Comparison of ENCODE assay signal across 19 cellular contexts in the genomic region with DNA sequence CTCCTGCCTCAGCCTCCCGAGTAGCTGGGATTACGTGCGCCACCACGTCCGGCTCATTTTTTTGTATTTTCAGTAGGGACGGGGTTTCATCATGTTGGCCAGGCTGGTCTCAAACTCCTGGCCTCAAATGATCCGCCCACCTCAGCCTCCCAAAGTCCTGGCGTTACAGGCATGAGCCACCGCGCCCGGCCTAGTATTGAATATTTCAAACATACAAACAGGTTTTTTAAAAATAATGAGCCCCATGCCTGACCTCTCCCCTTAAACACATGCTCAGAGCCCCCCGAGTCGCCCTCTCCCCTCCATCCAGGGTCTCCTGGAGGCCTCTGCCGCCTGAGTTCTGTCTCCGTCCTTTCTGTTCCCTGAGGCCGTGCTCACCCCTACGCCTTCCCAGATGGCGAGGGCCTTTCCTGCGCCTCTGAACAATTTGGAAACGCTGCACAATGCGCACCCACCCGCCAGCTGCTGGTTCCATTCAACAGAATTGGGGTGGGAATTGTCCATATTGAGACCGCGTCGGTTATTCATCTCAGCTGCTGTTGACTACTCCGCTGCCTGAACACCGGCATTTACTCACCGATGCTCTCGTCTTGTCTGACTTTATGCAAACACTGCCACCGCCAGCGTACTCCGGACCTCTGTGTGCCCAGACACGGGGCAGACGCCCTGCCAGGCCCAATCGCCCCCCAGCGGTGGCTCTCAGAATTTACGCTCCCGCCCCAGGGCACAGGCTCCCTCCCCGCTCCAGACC. TPM values are rescaled to one million over a fixed set of nuclear protein-coding genes. Genes with fewer than 3 reads are reported as not detected.
A peak's percentile ranks its signal among the peaks of the same experiment; 100 is the strongest.
DNase-seq lines count a peak whose midpoint lies in the region; ATAC-seq and TF ChIP-seq lines count a peak whose summit lies in the region.
"Had no signal": no experiment of that assay in that cellular context is flagged by ENCODE, and none has a peak within 500 bp of the region (broad histone marks: within the 10 kb centered on the region; RNA-seq: fewer than 3 reads in every experiment).

No MANE protein-coding gene starts in this region.

- H4K20me1 ChIP-seq in BLaER1, result no peaks in the 10 kb centered on the region

- H3K4me2 ChIP-seq in BLaER1, result 0 out of 2 replicates have a peak overlapping the region, but pooled peaks have one; percentile 9

- no peaks in the 10 kb centered on the region for H3K27me3 Mint-ChIP-seq in CD4-positive, alpha-beta T cell
- peaks cover 10% of the 10 kb centered on the region for H3K27me3 Mint-ChIP-seq in WTC11 (ENCODE audit: low read depth)
- H3K27me3 Mint-ChIP-seq: activated T-cell treated with anti-CD3 and anti-CD28 coated beads, Interleukin-2, amount 50 U/mL, for 24 hours; progenitor cell of endocrine pancreas had no signal

- no peaks in the 10 kb centered on the region for H3K27me3 ChIP-seq in BLaER1
- H3K27me3 ChIP-seq in CD4-positive, alpha-beta T cell (ENCODE audit: control insufficient read depth, insufficient read depth, low read length), result no peaks in the 10 kb centered on the region
- H3K27me3 ChIP-seq: colonic mucosa, heart left ventricle had no signal

- no peak for TF ChIP-seq CTCF in CD4-positive, alpha-beta T cell (IDR thresholded peaks at IDR 0.05)
- TF ChIP-seq CTCF in WTC11 (IDR thresholded peaks at IDR 0.05), result peak; percentile 53

- peaks cover 15% of the 10 kb centered on the region for H3K4me1 ChIP-seq in BLaER1
- H3K4me1 ChIP-seq: colonic mucosa had no signal

- POLR2A ChIA-PET in CD4-positive, alpha-beta T cell (lab: Charles Lee), result interaction anchor here (0.9 kb wide), 1 partner anchor 14 kb away, joined by 4 read pairs; no protein-coding TSS in a partner anchor
- POLR2A ChIA-PET in WTC11 (lab: Charles Lee), result no interaction called here

- peaks cover 16% of the 10 kb centered on the region for H3K9me3 ChIP-seq in BLaER1
- peaks cover 6% of the 10 kb centered on the region for H3K9me3 ChIP-seq in CD4-positive, alpha-beta T cell (ENCODE audit: control insufficient read depth, low read length)
- H3K9me3 ChIP-seq: colonic mucosa had no signal

- H3K4me1 Mint-ChIP-seq in CD4-positive, alpha-beta T cell (ENCODE audit: low read depth), result peaks cover 4% of the 10 kb centered on the region
- H3K4me1 Mint-ChIP-seq in WTC11, result no peaks in the 10 kb centered on the region; the same call in 1 of the 2 replicates

- H3K36me3 Mint-ChIP-seq in CD4-positive, alpha-beta T cell (ENCODE audit: low read depth), result no peaks in the 10 kb centered on the region
- H3K36me3 Mint-ChIP-seq in WTC11, result peaks cover 26% of the 10 kb centered on the region

- no peak for DNase-seq in CD4-positive, alpha-beta T cell
- peak; percentile 45 for DNase-seq in WTC11 (ENCODE audit: low spot score)
- DNase-seq in left ventricle myocardium superior, result peak; percentile 36
- DNase-seq in KG1 (lab: John Stamatoyannopoulos, UW), result no peak
- DNase-seq in medulla oblongata (ENCODE audit: extremely low spot score), result no peak
- DNase-seq: activated T-cell treated with anti-CD3 and anti-CD28 coated beads, Interleukin-2, amount 50 U/mL, for 24 hours; amniotic stem cell; colonic mucosa; HCEC 1CT; IMR-90; islet precursor cell; NCI-H1417; NCI-H446; stimulated activated CD4-positive, alpha-beta T cell treated with anti-CD3 and anti-CD28 coated beads, Interleukin-12 subunit alpha, Interleukin-12 subunit beta, amount 100 ng/mL, for 4 hours had no signal

- no peak overlapping the region for H3K9ac ChIP-seq in BLaER1

- no peak overlapping the region for H3K27ac ChIP-seq in BLaER1
- H3K27ac ChIP-seq in CD4-positive, alpha-beta T cell (ENCODE audit: low read depth, low read length), result no peak overlapping the region
- H3K27ac ChIP-seq: C4-2B, colonic mucosa, heart left ventricle had no signal

- intact Hi-C loops in CD4-positive, alpha-beta T cell (cut with DNase I, micrococcal nuclease), result no loop called here
- intact Hi-C loops in left ventricle myocardium superior (cut with micrococcal nuclease), result no loop called here

- peak overlapping the region; percentile 20 for H3K4me3 Mint-ChIP-seq in CD4-positive, alpha-beta T cell
- H3K4me3 Mint-ChIP-seq in WTC11, result no peak overlapping the region
- H3K4me3 Mint-ChIP-seq: activated T-cell treated with anti-CD3 and anti-CD28 coated beads, Interleukin-2, amount 50 U/mL, for 24 hours had no signal

- H3K36me3 ChIP-seq in BLaER1, result peaks cover 14% of the 10 kb centered on the region; the same call in 1 of the 2 replicates
- H3K36me3 ChIP-seq: colonic mucosa, heart left ventricle had no signal

- peaks cover 2% of the 10 kb centered on the region for H3K9me3 Mint-ChIP-seq in CD4-positive, alpha-beta T cell
- H3K9me3 Mint-ChIP-seq in WTC11, result peaks cover 31% of the 10 kb centered on the region

- H3K27ac Mint-ChIP-seq in CD4-positive, alpha-beta T cell, result no peak overlapping the region
- no peak overlapping the region for H3K27ac Mint-ChIP-seq in WTC11
- H3K27ac Mint-ChIP-seq: activated T-cell treated with anti-CD3 and anti-CD28 coated beads, Interleukin-2, amount 50 U/mL, for 24 hours; progenitor cell of endocrine pancreas had no signal

- ATAC-seq in CD4-positive, alpha-beta T cell (ENCODE audit: poor library complexity), result no peak
- ATAC-seq in WTC11 (no peak), left ventricle myocardium superior (no peak), HG03139 (IDR thresholded peaks at IDR 0.05; ENCODE audit: unreplicated experiment) (no peak)
- ATAC-seq: heart left ventricle had no signal

- CTCF ChIA-PET in CD4-positive, alpha-beta T cell (lab: Charles Lee), result interaction anchor here (0.6 kb wide), 1 partner anchor 254 kb away, joined by 3 read pairs; no protein-coding TSS in a partner anchor
- CTCF ChIA-PET in WTC11 (lab: Charles Lee), result interaction anchor here (0.6 to 1.3 kb wide), 2 partner anchors 8 to 74 kb away, joined by 3 read pairs; no protein-coding TSS in a partner anchor

- H3K4me3 ChIP-seq in BLaER1, result no peak overlapping the region
- H3K4me3 ChIP-seq: colonic mucosa, heart left ventricle had no signal

TF ChIP-seq in WTC11, 78 proteins besides CTCF, POLR2A, EP300 and RAD21:
- TF ChIP-seq, protein P1, sequence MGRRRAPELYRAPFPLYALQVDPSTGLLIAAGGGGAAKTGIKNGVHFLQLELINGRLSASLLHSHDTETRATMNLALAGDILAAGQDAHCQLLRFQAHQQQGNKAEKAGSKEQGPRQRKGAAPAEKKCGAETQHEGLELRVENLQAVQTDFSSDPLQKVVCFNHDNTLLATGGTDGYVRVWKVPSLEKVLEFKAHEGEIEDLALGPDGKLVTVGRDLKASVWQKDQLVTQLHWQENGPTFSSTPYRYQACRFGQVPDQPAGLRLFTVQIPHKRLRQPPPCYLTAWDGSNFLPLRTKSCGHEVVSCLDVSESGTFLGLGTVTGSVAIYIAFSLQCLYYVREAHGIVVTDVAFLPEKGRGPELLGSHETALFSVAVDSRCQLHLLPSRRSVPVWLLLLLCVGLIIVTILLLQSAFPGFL (CRISPR knock-in tag; IDR thresholded peaks at IDR 0.05; ENCODE audit: borderline replicate concordance), result no peak

RNA-seq across cellular contexts. Expression of gene RNH1, which starts 13.6 kb away (rescaled TPM):
- total RNA-seq in CD4-positive, alpha-beta T cell, result 100 to 1,000 TPM; 131 to 132 TPM
- total RNA-seq in WTC11 (2021), result 59.0 to 67.5 TPM (median 60.4 TPM) in 3 replicates
- total RNA-seq in left ventricle myocardium superior, result 171 TPM

RNA-seq across cellular contexts. Expression of gene HRAS, which starts 14.8 kb away (rescaled TPM):
- total RNA-seq in CD4-positive, alpha-beta T cell, result 10 to 100 TPM; 23.7 to 23.9 TPM
- total RNA-seq in WTC11 (2021), result 42.9 to 62.4 TPM (median 48.3 TPM) in 3 replicates
- total RNA-seq in left ventricle myocardium superior, result 67.1 TPM

RNA-seq across cellular contexts. Expression of gene LRRC56, which starts 16.7 kb away (rescaled TPM):
- total RNA-seq in CD4-positive, alpha-beta T cell, result 1 to 10 TPM; 2.4 TPM
- total RNA-seq in WTC11 (2021), result 2.3 to 3.4 TPM (median 2.5 TPM) in 3 replicates
- 0.22 TPM for total RNA-seq in left ventricle myocardium superior

RNA-seq across cellular contexts. Expression of gene LMNTD2, which starts 39.9 kb away (rescaled TPM):
- total RNA-seq in CD4-positive, alpha-beta T cell, result 10 to 100 TPM in 1 of 2 experiments, 1 to 10 TPM in 1; 8.2 to 10.3 TPM
- total RNA-seq in WTC11 (2021) (4.0 to 6.0 TPM (median 5.9 TPM) in 3 replicates), left ventricle myocardium superior (0.20 TPM)

RNA-seq across cellular contexts. Expression of gene RASSF7, which starts 40.2 kb away (rescaled TPM):
- 10 to 100 TPM; 14.1 to 15.7 TPM for total RNA-seq in CD4-positive, alpha-beta T cell
- 30.6 to 39.7 TPM (median 32.5 TPM) in 3 replicates for total RNA-seq in WTC11 (2021)
- 4.6 TPM for total RNA-seq in left ventricle myocardium superior

Comparison
In these comparisons a context has a peak if more than half of its experiments do, and no peak if none do; other contexts are left out.
1. DNase-seq: peak in WTC11 (single experiment) and left ventricle myocardium superior (single experiment); none in CD4-positive, alpha-beta T cell (0 of 10), KG1 (single experiment) and medulla oblongata (single experiment).